ENCODE assay signal across 1 cellular context in genomic region chr21:44765231-44766013, GRCh38.
TF ChIP-seq lines count a peak whose summit lies in the region.

No MANE protein-coding gene starts in this region.

TF ChIP-seq in K562, 482 proteins besides CTCF, POLR2A, EP300 and RAD21 (continued from another document):
- TF ChIP-seq HMGN3 (IDR thresholded peaks at IDR 0.05; ENCODE audit: borderline replicate concordance, extremely low read depth, insufficient read length, low read depth, low read length) (no peak), STAT5B (CRISPR knock-in tag; IDR thresholded peaks at IDR 0.05) (no peak), RAD51 (IDR thresholded peaks at IDR 0.05; ENCODE audit: borderline replicate concordance, low read depth) (peak; percentile 67), PRDM10 (IDR thresholded peaks at IDR 0.05; ENCODE audit: partially characterized antibody) (no peak)
